ENCODE assay signal across 19 cellular contexts in the genomic region with DNA sequence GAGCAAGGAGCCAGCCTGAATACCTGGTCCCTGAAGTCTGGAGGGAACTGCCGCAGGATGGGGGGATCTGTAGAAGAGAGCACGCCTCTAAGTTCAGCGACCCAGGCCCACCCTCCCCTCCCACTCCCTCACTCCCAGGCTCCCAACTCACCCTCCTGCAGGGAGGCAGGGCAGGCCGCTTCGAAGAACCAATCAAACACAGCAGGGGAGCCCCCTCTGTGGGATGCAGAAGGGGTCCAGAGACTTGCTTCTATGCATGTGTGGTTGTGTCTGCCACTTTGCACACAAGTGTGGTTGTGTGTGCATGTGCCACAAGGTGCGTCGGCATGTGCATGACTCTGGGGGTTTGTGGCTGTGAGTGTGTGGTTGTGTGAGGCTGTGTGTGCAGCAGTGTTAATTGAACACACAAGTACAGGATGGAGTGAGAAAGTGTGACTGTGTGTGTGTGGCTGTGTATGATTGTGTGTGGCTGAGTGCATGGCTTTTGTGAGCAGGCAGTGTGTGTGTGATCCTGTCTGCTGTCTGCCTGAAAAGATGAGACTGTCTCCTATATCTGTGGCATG. TPM values are rescaled to one million over a fixed set of nuclear protein-coding genes. Genes with fewer than 3 reads are reported as not detected.
A peak's percentile ranks its signal among the peaks of the same experiment; 100 is the strongest.
DNase-seq lines count a peak whose midpoint lies in the region; ATAC-seq lines count a peak whose summit lies in the region.
"Had no signal": no experiment of that assay in that cellular context is flagged by ENCODE, and none has a peak within 500 bp of the region (broad histone marks: within the 10 kb centered on the region; RNA-seq: fewer than 3 reads in every experiment).

No MANE protein-coding gene starts in this region.

- peaks cover 31% of the 10 kb centered on the region for H3K4me1 Mint-ChIP-seq in activated T-cell treated with anti-CD3 and anti-CD28 coated beads, Interleukin-2, amount 50 U/mL, for 24 hours (ENCODE audit: low read depth)
- peaks cover 30% of the 10 kb centered on the region for H3K4me1 Mint-ChIP-seq in activated CD4-positive, alpha-beta memory T cell treated with anti-CD3 and anti-CD28 coated beads for 36 hours (ENCODE audit: low read depth)
- H3K4me1 Mint-ChIP-seq in natural killer cell treated with Interleukin-12 subunit alpha and Interleukin-12 subunit beta and Interleukin-15 and Interleukin-18, amount 100 ng/mL, for 72 hours (ENCODE audit: low read depth in 2 of 2), result peaks cover 22 to 30% of the 10 kb centered on the region in 2 donors

- POLR2A ChIA-PET in activated CD4-positive, alpha-beta memory T cell treated with anti-CD3 and anti-CD28 coated beads for 36 hours (lab: Charles Lee), result no interaction called here

- H3K27ac Mint-ChIP-seq in activated T-cell treated with anti-CD3 and anti-CD28 coated beads, Interleukin-2, amount 50 U/mL, for 24 hours, result peak overlapping the region; percentile 96
- H3K27ac Mint-ChIP-seq in activated CD4-positive, alpha-beta memory T cell treated with anti-CD3 and anti-CD28 coated beads for 36 hours, result peak overlapping the region; percentile 49
- peak overlapping the region; percentile 96 to 98 for H3K27ac Mint-ChIP-seq in natural killer cell treated with Interleukin-12 subunit alpha and Interleukin-12 subunit beta and Interleukin-15 and Interleukin-18, amount 100 ng/mL, for 72 hours
- H3K27ac Mint-ChIP-seq: type B pancreatic cell had no signal

- H3K9me3 Mint-ChIP-seq in activated T-cell treated with anti-CD3 and anti-CD28 coated beads, Interleukin-2, amount 50 U/mL, for 24 hours, result no peaks in the 10 kb centered on the region
- H3K9me3 Mint-ChIP-seq in activated CD4-positive, alpha-beta memory T cell treated with anti-CD3 and anti-CD28 coated beads for 36 hours, result no peaks in the 10 kb centered on the region
- H3K9me3 Mint-ChIP-seq in natural killer cell treated with Interleukin-12 subunit alpha and Interleukin-12 subunit beta and Interleukin-15 and Interleukin-18, amount 100 ng/mL, for 72 hours, result no peaks in the 10 kb centered on the region
- H3K9me3 Mint-ChIP-seq: type B pancreatic cell had no signal

- no peaks in the 10 kb centered on the region for H3K27me3 Mint-ChIP-seq in activated T-cell treated with anti-CD3 and anti-CD28 coated beads, Interleukin-2, amount 50 U/mL, for 24 hours
- no peaks in the 10 kb centered on the region for H3K27me3 Mint-ChIP-seq in activated CD4-positive, alpha-beta memory T cell treated with anti-CD3 and anti-CD28 coated beads for 36 hours
- no peaks in the 10 kb centered on the region for H3K27me3 Mint-ChIP-seq in natural killer cell treated with Interleukin-12 subunit alpha and Interleukin-12 subunit beta and Interleukin-15 and Interleukin-18, amount 100 ng/mL, for 72 hours

- peaks cover 44% of the 10 kb centered on the region for H3K36me3 Mint-ChIP-seq in activated T-cell treated with anti-CD3 and anti-CD28 coated beads, Interleukin-2, amount 50 U/mL, for 24 hours (ENCODE audit: low read depth)
- peaks cover 11% of the 10 kb centered on the region for H3K36me3 Mint-ChIP-seq in activated CD4-positive, alpha-beta memory T cell treated with anti-CD3 and anti-CD28 coated beads for 36 hours
- no peaks in the 10 kb centered on the region for H3K36me3 Mint-ChIP-seq in natural killer cell treated with Interleukin-12 subunit alpha and Interleukin-12 subunit beta and Interleukin-15 and Interleukin-18, amount 100 ng/mL, for 72 hours
- H3K36me3 Mint-ChIP-seq: type B pancreatic cell had no signal

- peak overlapping the region; percentile 95 for H3K4me3 Mint-ChIP-seq in activated T-cell treated with anti-CD3 and anti-CD28 coated beads, Interleukin-2, amount 50 U/mL, for 24 hours
- H3K4me3 Mint-ChIP-seq in activated CD4-positive, alpha-beta memory T cell treated with anti-CD3 and anti-CD28 coated beads for 36 hours, result peak overlapping the region; percentile 100
- H3K4me3 Mint-ChIP-seq in natural killer cell treated with Interleukin-12 subunit alpha and Interleukin-12 subunit beta and Interleukin-15 and Interleukin-18, amount 100 ng/mL, for 72 hours, result peak overlapping the region; percentile 92
- H3K4me3 Mint-ChIP-seq: type B pancreatic cell had no signal

- no peak for ATAC-seq in natural killer cell treated with Interleukin-12 subunit alpha and Interleukin-12 subunit beta and Interleukin-15 and Interleukin-18, amount 100 ng/mL, for 72 hours
- ATAC-seq in HG03139 (IDR thresholded peaks at IDR 0.05; ENCODE audit: unreplicated experiment), result no peak

- no peak for DNase-seq in activated T-cell treated with anti-CD3 and anti-CD28 coated beads, Interleukin-2, amount 50 U/mL, for 24 hours
- DNase-seq in activated T-cell treated with anti-CD3 and anti-CD28 coated beads for 4 hours (no peak), midbrain (lab: John Stamatoyannopoulos, UW) (no peak)
- DNase-seq in activated CD4-positive, alpha-beta memory T cell treated with anti-CD3 and anti-CD28 coated beads for 36 hours, result no peak
- DNase-seq in natural killer cell treated with Interleukin-12 subunit alpha and Interleukin-12 subunit beta and Interleukin-15 and Interleukin-18, amount 100 ng/mL, for 72 hours (ENCODE audit: low spot score), result no peak
- DNase-seq: ACHN; activated CD4-positive, alpha-beta T cell treated with anti-CD3 and anti-CD28 coated beads, Interleukin-2, amount 50 U/mL, for 4 hours; adrenal gland; DMS 273 treated with DMSO at 0.1 percent for 48 hours; erythroblast; HCEC 1CT; head of caudate nucleus; Kasumi-1; NCI-H187; NCI-H524 treated with DMSO at 0.1 percent for 48 hours; Peyer's patch had no signal

- CTCF ChIA-PET in activated CD4-positive, alpha-beta memory T cell treated with anti-CD3 and anti-CD28 coated beads for 36 hours (lab: Charles Lee), result no interaction called here

- intact Hi-C loops in activated CD4-positive, alpha-beta memory T cell treated with anti-CD3 and anti-CD28 coated beads for 36 hours (cut with micrococcal nuclease), result loop anchor here (2.0 kb wide), 2 partner anchors 25 to 55 kb away; partner anchors contain the start of gene KHSRP

RNA-seq across cellular contexts. Expression of gene DENND1C, which starts 1.7 kb away (rescaled TPM):
- total RNA-seq in activated CD4-positive, alpha-beta memory T cell treated with anti-CD3 and anti-CD28 coated beads for 36 hours, result 10 to 100 TPM; 62.1 to 69.3 TPM
- total RNA-seq in natural killer cell treated with Interleukin-12 subunit alpha and Interleukin-12 subunit beta and Interleukin-15 and Interleukin-18, amount 100 ng/mL, for 72 hours, result 100 to 1,000 TPM in 1 of 2 donors, 10 to 100 TPM in 1; 73.6 to 131 TPM
- total RNA-seq: pulmonary artery endothelial cell had no signal

RNA-seq across cellular contexts. Expression of gene CRB3, which starts 15.8 kb away (rescaled TPM):
- 1 to 10 TPM; 1.6 to 2.4 TPM for total RNA-seq in activated CD4-positive, alpha-beta memory T cell treated with anti-CD3 and anti-CD28 coated beads for 36 hours
- total RNA-seq in natural killer cell treated with Interleukin-12 subunit alpha and Interleukin-12 subunit beta and Interleukin-15 and Interleukin-18, amount 100 ng/mL, for 72 hours, result not detected

RNA-seq across cellular contexts. Expression of gene SLC25A23, which starts 20.3 kb away (rescaled TPM):
- 10 to 100 TPM; 28.6 to 29.6 TPM for total RNA-seq in activated CD4-positive, alpha-beta memory T cell treated with anti-CD3 and anti-CD28 coated beads for 36 hours
- total RNA-seq in natural killer cell treated with Interleukin-12 subunit alpha and Interleukin-12 subunit beta and Interleukin-15 and Interleukin-18, amount 100 ng/mL, for 72 hours, result 10 to 100 TPM in 1 of 2 donors, 1 to 10 TPM in 1; 5.4 to 10.5 TPM

RNA-seq across cellular contexts. Expression of gene TUBB4A, which starts 22.2 kb away (rescaled TPM):
- total RNA-seq in activated CD4-positive, alpha-beta memory T cell treated with anti-CD3 and anti-CD28 coated beads for 36 hours, result 10 to 100 TPM in 1 of 2 experiments, 1 to 10 TPM in 1; 8.3 to 11.2 TPM
- total RNA-seq in natural killer cell treated with Interleukin-12 subunit alpha and Interleukin-12 subunit beta and Interleukin-15 and Interleukin-18, amount 100 ng/mL, for 72 hours, result 1 to 10 TPM; 1.4 to 3.2 TPM

RNA-seq across cellular contexts. Expression of gene SLC25A41, which starts 46.4 kb away (rescaled TPM):
- not detected for total RNA-seq in activated CD4-positive, alpha-beta memory T cell treated with anti-CD3 and anti-CD28 coated beads for 36 hours
- not detected for total RNA-seq in natural killer cell treated with Interleukin-12 subunit alpha and Interleukin-12 subunit beta and Interleukin-15 and Interleukin-18, amount 100 ng/mL, for 72 hours
